In genomic region chr19:38049105-38049649, GRCh38 we compare ENCODE assay signal across 8 cellular contexts.
DNase-seq lines count a peak whose midpoint lies in the region; ATAC-seq and TF ChIP-seq lines count a peak whose summit lies in the region.

No MANE protein-coding gene starts in this region.

- H3K9me3 Mint-ChIP-seq in WTC11, result peaks cover 10% of the 10 kb centered on the region

- POLR2A ChIA-PET in WTC11 (lab: Charles Lee), result no interaction called here

- no peaks in the 10 kb centered on the region for H3K27me3 Mint-ChIP-seq in WTC11 (ENCODE audit: low read depth)

- TF ChIP-seq CTCF in WTC11 (IDR thresholded peaks at IDR 0.05), result no peak

- H3K4me3 Mint-ChIP-seq in WTC11, result no peak overlapping the region

- ATAC-seq in HG03159 (IDR thresholded peaks at IDR 0.05; ENCODE audit: unreplicated experiment) (peak; percentile 46), WTC11 (no peak)

- CTCF ChIA-PET in WTC11 (lab: Charles Lee), result interaction anchor here (0.7 to 1.3 kb wide), 4 partner anchors 28 to 146 kb away, joined by 3 read pairs; partner anchors contain the start of gene WDR87

- H3K27ac Mint-ChIP-seq in WTC11, result no peak overlapping the region

- DNase-seq in activated gamma-delta T cell treated with Interleukin-2 at 50 U/mL for 16 hours (peak; percentile 40), activated gamma-delta T cell (lab: John Stamatoyannopoulos, UW) (no peak), WTC11 (ENCODE audit: low spot score) (no peak), NCI-H2107 (lab: John Stamatoyannopoulos, UW) (no peak), midbrain (lab: John Stamatoyannopoulos, UW) (no peak)
- DNase-seq in effector CD8-positive, alpha-beta T cell (lab: John Stamatoyannopoulos, UW), result peak; percentile 6
- DNase-seq in stimulated activated naive CD4-positive, alpha-beta T cell (lab: John Stamatoyannopoulos, UW), result peak; percentile 12 to 88 (median 52)

- peaks cover 5% of the 10 kb centered on the region; the same call in 1 of the 2 replicates for H3K36me3 Mint-ChIP-seq in WTC11

- H3K4me1 Mint-ChIP-seq in WTC11, result peaks cover 47% of the 10 kb centered on the region

TF ChIP-seq in WTC11, 78 proteins besides CTCF, POLR2A, EP300 and RAD21:
- TF ChIP-seq HMGA2 (CRISPR knock-in tag; IDR thresholded peaks at IDR 0.05) (no peak), NFATC4 (CRISPR knock-in tag; IDR thresholded peaks at IDR 0.05) (no peak), ZNF423 (CRISPR knock-in tag; IDR thresholded peaks at IDR 0.05) (peak; percentile 48; the same call in 1 of the 2 replicates), E2F4 (CRISPR knock-in tag; IDR thresholded peaks at IDR 0.05; ENCODE audit: borderline replicate concordance, low read depth) (no peak)
TF ChIP-seq in WTC11: peak in this region for 1.

Comparison
In these comparisons a context has a peak if more than half of its experiments do, and no peak if none do; other contexts are left out.
1. DNase-seq: peak in activated gamma-delta T cell treated with Interleukin-2 at 50 U/mL for 16 hours (single experiment), effector CD8-positive, alpha-beta T cell (single experiment) and stimulated activated naive CD4-positive, alpha-beta T cell (6 of 6); none in activated gamma-delta T cell (single experiment), WTC11 (single experiment), NCI-H2107 (single experiment) and midbrain (single experiment).